In genomic region chr7:27329917-27330316, GRCh38 we compare ENCODE assay signal across 1 cellular context.
TF ChIP-seq lines count a peak whose summit lies in the region.

No MANE protein-coding gene starts in this region.

TF ChIP-seq in SK-N-SH treated with all-trans-retinoic acid at 6 μM for 48 hours, 23 proteins besides CTCF, POLR2A, EP300 and RAD21 (continued from another document):
- TF ChIP-seq PATZ1 (CRISPR knock-in tag; IDR thresholded peaks at IDR 0.05; ENCODE audit: borderline replicate concordance), result no peak
TF ChIP-seq in SK-N-SH treated with all-trans-retinoic acid at 6 μM for 48 hours: peak in this region for 0.
